Comparison of ENCODE assay signal across 8 cellular contexts in the genomic region with DNA sequence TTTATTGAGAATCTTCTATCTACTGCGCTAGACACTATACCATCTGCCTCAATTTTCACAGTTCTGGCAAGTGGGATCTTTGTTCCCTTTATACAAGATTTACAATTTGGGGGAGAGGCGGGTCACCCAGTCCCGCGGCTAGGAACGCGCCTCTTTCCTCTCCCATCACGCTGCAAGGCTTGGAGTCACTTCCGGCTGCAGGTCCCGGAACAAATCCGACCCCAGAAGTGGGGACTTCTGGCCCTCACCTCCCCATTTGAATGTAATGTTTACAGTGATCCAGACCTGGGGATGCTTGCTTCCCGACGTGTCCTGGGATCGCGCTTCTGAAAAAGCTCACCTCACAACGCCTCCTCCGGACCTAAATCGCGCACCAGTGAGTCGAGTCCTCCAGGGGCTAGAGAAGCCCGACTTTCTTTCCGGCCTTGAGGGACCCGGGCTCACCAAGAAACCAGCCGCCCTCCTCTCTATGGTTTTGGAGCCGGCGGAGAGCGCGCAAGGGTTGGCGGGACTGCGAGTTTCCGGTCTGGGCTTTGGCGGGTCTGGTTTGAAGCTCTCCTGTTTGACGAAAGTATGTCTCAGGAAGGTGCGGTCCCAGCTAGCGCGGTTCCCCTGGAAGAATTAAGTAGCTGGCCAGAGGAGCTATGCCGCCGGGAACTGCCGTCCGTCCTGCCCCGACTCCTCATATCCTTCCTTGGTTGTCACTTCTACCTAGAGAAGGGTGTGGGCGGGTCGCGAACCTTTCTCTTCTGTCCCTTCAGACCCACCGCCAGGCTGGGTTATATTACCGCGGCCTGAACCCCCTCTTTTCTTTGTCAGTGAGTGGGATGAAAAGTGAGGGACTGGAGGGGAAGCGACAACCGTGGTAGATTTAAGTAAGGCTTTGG. TPM values are rescaled to one million over a fixed set of nuclear protein-coding genes. Genes with fewer than 3 reads are reported as not detected.
DNase-seq lines count a peak whose midpoint lies in the region; ATAC-seq and TF ChIP-seq lines count a peak whose summit lies in the region.

TSS of gene METTL18 (minus strand) at position 378 of the 887 bp plus-strand sequence. CDS start 1,212 bp downstream, outside the sequence.

- H3K4me1 ChIP-seq in PC-3 (ENCODE audit: insufficient read depth, low read length) (peaks cover 33% of the 10 kb centered on the region), mucosa of rectum (ENCODE audit: control insufficient read depth in 2 of 2, insufficient read depth in 2 of 2, low read length in 2 of 2) (peaks cover 0 to 11% of the 10 kb centered on the region in 2 donors)

- TF ChIP-seq CTCF in PC-3 (conservative IDR thresholded peaks at IDR 0.05; ENCODE audit: low read depth, low read length): no peak

- peak; percentile 90 for TF ChIP-seq POLR2A in erythroblast (IDR thresholded peaks at IDR 0.05; ENCODE audit: low read length)

- TF ChIP-seq RAD21 in Ishikawa (IDR thresholded peaks at IDR 0.05; ENCODE audit: low read depth): peak; percentile 7; the same call in 1 of the 2 replicates

- CTCF ChIA-PET in PC-3 (lab: Charles Lee): interaction anchor here (1.2 kb wide), 1 partner anchor 83 kb away, joined by 5 read pairs; no protein-coding TSS in a partner anchor

- H3K27me3 ChIP-seq in PC-3 (ENCODE audit: low read length): no peaks in the 10 kb centered on the region
- H3K27me3 ChIP-seq in mucosa of rectum (ENCODE audit: control insufficient read depth in 2 of 2, insufficient read depth in 2 of 2, low read length in 2 of 2): no peaks in the 10 kb centered on the region

- peak within 1 kb of the TSS; percentile 92 for H2AFZ ChIP-seq in PC-3 (ENCODE audit: low read length)

- no peaks in the 10 kb centered on the region for H3K9me3 ChIP-seq in PC-3 (ENCODE audit: low read length)
- no peaks in the 10 kb centered on the region for H3K9me3 ChIP-seq in mucosa of rectum (ENCODE audit: control insufficient read depth in 2 of 2, low read length in 2 of 2)

- H3K27ac ChIP-seq in PC-3 (ENCODE audit: low read length): peak within 1 kb of the TSS; percentile 75
- H3K27ac ChIP-seq in mucosa of rectum (ENCODE audit: low read depth in 2 of 2, low read length in 2 of 2): peak within 1 kb of the TSS; percentile 87 to 89

- no peaks in the 10 kb centered on the region for H3K9me2 ChIP-seq in PC-3 (replicated peaks; ENCODE audit: low read length)

- peaks cover 60% of the 10 kb centered on the region for H3K79me2 ChIP-seq in PC-3 (ENCODE audit: low read length)

- no peaks in the 10 kb centered on the region for H4K20me1 ChIP-seq in PC-3 (ENCODE audit: low read length)

- BruUV-seq in PC-3 (replicated peaks; lab: Mats Ljungman, UMichigan): TSS peak; percentile 88

- H3K4me3 ChIP-seq in PC-3 (ENCODE audit: low read length) (peak within 1 kb of the TSS; percentile 83), mucosa of rectum (ENCODE audit: low read length in 2 of 2) (peak within 1 kb of the TSS; percentile 95 to 98)

- intact Hi-C loops in PC-3 (cut with micrococcal nuclease): loop anchor here (5.0 to 10.0 kb wide), 2 partner anchors 98 to 310 kb away; partner anchors contain the start of genes SCYL3 and SLC19A2

- POLR2A ChIA-PET in PC-3 (lab: Charles Lee; ENCODE audit: unreplicated experiment): interaction anchor here (0.6 kb wide), 2 partner anchors 92 to 312 kb away, joined by 4 to 6 read pairs; no protein-coding TSS in a partner anchor

- peak within 1 kb of the TSS; percentile 86 for H3K4me2 ChIP-seq in PC-3 (ENCODE audit: low read length)

- H3K9ac ChIP-seq in PC-3 (ENCODE audit: low read length): peak within 1 kb of the TSS; percentile 90
- H3K9ac ChIP-seq in mucosa of rectum (ENCODE audit: low read depth in 1 of 2, low read length in 2 of 2): peak within 1 kb of the TSS; percentile 86 to 93

- DNase-seq in DMS114 treated with DMSO at 0.1 percent for 48 hours (lab: John Stamatoyannopoulos, UW; ENCODE audit: unreplicated experiment) (peak; percentile 89), PC-3 (peak; percentile 98), activated T-cell treated with anti-CD3 and anti-CD28 coated beads for 48 hours (ENCODE audit: low read depth) (peak; percentile 87), erythroblast (lab: John Stamatoyannopoulos, UW) (peak; percentile 97)
- peak; percentile 92 for DNase-seq in stimulated activated CD8-positive, alpha-beta memory T cell treated with anti-CD3 and anti-CD28 coated beads, Interleukin-4, amount 100 ng/mL, for 48 hours

- H3K36me3 ChIP-seq in PC-3 (ENCODE audit: low read depth, low read length): peaks cover 6% of the 10 kb centered on the region; the same call in 1 of the 2 replicates
- no peaks in the 10 kb centered on the region for H3K36me3 ChIP-seq in mucosa of rectum (ENCODE audit: control insufficient read depth in 2 of 2, insufficient read depth in 2 of 2, low read length in 2 of 2)

- ATAC-seq in GM21576 (IDR thresholded peaks at IDR 0.05; ENCODE audit: unreplicated experiment) (peak; percentile 93), PC-3 (peak; percentile 98)

- no peak for TF ChIP-seq EP300 in Ishikawa (IDR thresholded peaks at IDR 0.05; ENCODE audit: borderline replicate concordance)

- no peaks in the 10 kb centered on the region for H3F3A ChIP-seq in PC-3 (ENCODE audit: low read length, unreplicated experiment)

TF ChIP-seq in Ishikawa, 13 proteins besides CTCF, POLR2A, EP300 and RAD21:
- peak; percentile 94 for TF ChIP-seq TAF1 (IDR thresholded peaks at IDR 0.05; ENCODE audit: low read depth)
- 0 out of 2 replicates have a peak, but pooled peaks have one; percentile 10 for TF ChIP-seq CREB1 (IDR thresholded peaks at IDR 0.05; ENCODE audit: low read depth)
- no peak for TF ChIP-seq REST (IDR thresholded peaks at IDR 0.05; ENCODE audit: low read depth)
- peak; percentile 74 for TF ChIP-seq YY1 (IDR thresholded peaks at IDR 0.05; ENCODE audit: low read depth)
- 0 out of 2 replicates have a peak, but pooled peaks have one; percentile 22 for TF ChIP-seq TEAD4 (IDR thresholded peaks at IDR 0.05)
- TF ChIP-seq, protein P1, sequence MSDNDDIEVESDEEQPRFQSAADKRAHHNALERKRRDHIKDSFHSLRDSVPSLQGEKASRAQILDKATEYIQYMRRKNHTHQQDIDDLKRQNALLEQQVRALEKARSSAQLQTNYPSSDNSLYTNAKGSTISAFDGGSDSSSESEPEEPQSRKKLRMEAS (IDR thresholded peaks at IDR 0.05): peak; percentile 59
- TF ChIP-seq NFIC (IDR thresholded peaks at IDR 0.05): no peak
- TF ChIP-seq TCF12 (IDR thresholded peaks at IDR 0.05; ENCODE audit: low read depth): peak; percentile 61

RNA-seq across cellular contexts. Expression of gene METTL18, which starts in this region (rescaled TPM):
- 7.3 and 7.4 TPM in 2 replicates for total RNA-seq in PC-3 (2014; rRNA removed)

Comparison
In these comparisons a context has a peak if more than half of its experiments do, and no peak if none do; other contexts are left out.
1. Peak in every context shown above with its lines: DNase-seq, ATAC-seq, H3K4me3 ChIP-seq and H3K27ac ChIP-seq.